ENCODE assay signal across 8 cellular contexts in genomic region chr19:34096020-34096915, GRCh38.
DNase-seq lines count a peak whose midpoint lies in the region; ATAC-seq, FAIRE-seq and TF ChIP-seq lines count a peak whose summit lies in the region.

No MANE protein-coding gene starts in this region.

- no peak for ATAC-seq in HG03571 (IDR thresholded peaks at IDR 0.05; ENCODE audit: unreplicated experiment)
- no peak for ATAC-seq in GM18498 (IDR thresholded peaks at IDR 0.05; ENCODE audit: unreplicated experiment)
- ATAC-seq in GM21526 (IDR thresholded peaks at IDR 0.05; ENCODE audit: low FRiP score, unreplicated experiment) = no peak

- no peaks in the 10 kb centered on the region for H3K9me3 Mint-ChIP-seq in endothelial cell (ENCODE audit: unreplicated experiment)

- FAIRE-seq in RCC 7860 (lab: Jason Lieb, UNC) = peak; percentile 66

- H3K4me3 Mint-ChIP-seq in endothelial cell (ENCODE audit: unreplicated experiment) = no peak overlapping the region

- peaks cover 7% of the 10 kb centered on the region for H3K4me1 Mint-ChIP-seq in endothelial cell (ENCODE audit: unreplicated experiment)

- H3K27me3 Mint-ChIP-seq in endothelial cell (ENCODE audit: unreplicated experiment) = no peaks in the 10 kb centered on the region

- no peaks in the 10 kb centered on the region for H3K36me3 Mint-ChIP-seq in endothelial cell (ENCODE audit: low read depth, unreplicated experiment)

- DNase-seq in DMS79 treated with DMSO at 0.1 percent for 48 hours (lab: John Stamatoyannopoulos, UW) = peak; percentile 74
- peak; percentile 27 for DNase-seq in RCC 7860 (ENCODE audit: low spot score)
- DNase-seq in endothelial cell (ENCODE audit: low spot score) = peak; percentile 17
- DNase-seq in midbrain (lab: John Stamatoyannopoulos, UW) = peak; percentile 36

- H3K27ac Mint-ChIP-seq in endothelial cell (ENCODE audit: unreplicated experiment) = no peak overlapping the region

- TF ChIP-seq CTCF in LNCAP (IDR thresholded peaks at IDR 0.05) = peak; percentile 68
- peak; percentile 80 for TF ChIP-seq CTCF in endothelial cell (IDR thresholded peaks at IDR 0.05; ENCODE audit: unreplicated experiment)

Comparison
In these comparisons a context has a peak if more than half of its experiments do, and no peak if none do; other contexts are left out.
1. DNase-seq: peak in every context shown above with its lines; median percentile 74 in DMS79 treated with DMSO at 0.1 percent for 48 hours; 36 in midbrain; 27 in RCC 7860; 17 in endothelial cell.